Comparison of ENCODE assay signal across 8 cellular contexts in genomic region chrX:49079489-49080428, GRCh38. TPM values are rescaled to one million over a fixed set of nuclear protein-coding genes. Genes with fewer than 3 reads are reported as not detected.
DNase-seq lines count a peak whose midpoint lies in the region; ATAC-seq and TF ChIP-seq lines count a peak whose summit lies in the region.

Gene WDR45, minus strand, starts transcription at chrX:49079887. Its CDS starts 1,792 bp downstream, at chrX:49078095.

- peak within 1 kb of the TSS; percentile 52 for H2AFZ ChIP-seq in GM23338

- no peaks in the 10 kb centered on the region for H3F3A ChIP-seq in GM23338 (replicated peaks; ENCODE audit: low read depth)

- peak within 1 kb of the TSS; percentile 97 for H3K4me3 Mint-ChIP-seq in GM23338

- H3K9me2 ChIP-seq in GM23338 (ENCODE audit: insufficient read depth) = no peaks in the 10 kb centered on the region

- DNase-seq in DMS79 (lab: John Stamatoyannopoulos, UW) = peak; percentile 12
- DNase-seq in GM23338 (ENCODE audit: low spot score) = peak; percentile 56
- DNase-seq in MV-4-11 (lab: John Stamatoyannopoulos, UW) = peak; percentile 49
- peak; percentile 63 for DNase-seq in T-helper 22 cell (ENCODE audit: low read depth)
- peak in 1 of 2 donors; percentile 88 for DNase-seq in ascending aorta (ENCODE audit: low spot score in 2 of 2)
- DNase-seq in right cardiac atrium = peak; percentile 79 to 89 (median 88)
- DNase-seq in vagina (ENCODE audit: extremely low spot score in 2 of 2) = no peak

- H3K27ac ChIP-seq in GM23338 (ENCODE audit: low read depth) (peak within 1 kb of the TSS; percentile 69; the same call in 1 of the 2 replicates), ascending aorta (peak within 1 kb of the TSS; percentile 92 to 95), right cardiac atrium (ENCODE audit: low read length) (peak within 1 kb of the TSS; percentile 100), rectal smooth muscle tissue (ENCODE audit: low read depth, low read length) (peak within 1 kb of the TSS; percentile 80), vagina (peak within 1 kb of the TSS; percentile 89)

- H3K4me1 ChIP-seq in GM23338 (ENCODE audit: insufficient read depth) (no peaks in the 10 kb centered on the region), ascending aorta (peaks cover 0 to 2% of the 10 kb centered on the region in 2 donors), right cardiac atrium (ENCODE audit: control insufficient read depth, insufficient read depth, low read length) (no peaks in the 10 kb centered on the region), rectal smooth muscle tissue (ENCODE audit: control insufficient read depth, insufficient read depth, low read length) (no peaks in the 10 kb centered on the region), vagina (peaks cover 8% of the 10 kb centered on the region)

- ATAC-seq in GM23338 (peak; percentile 86), right cardiac atrium (peak; percentile 90 to 91)

- H3K36me3 ChIP-seq in GM23338 (ENCODE audit: insufficient read depth) (no peaks in the 10 kb centered on the region), ascending aorta (peaks cover 6 to 13% of the 10 kb centered on the region in 2 donors), rectal smooth muscle tissue (ENCODE audit: control insufficient read depth, insufficient read depth, low read length) (peaks cover 3% of the 10 kb centered on the region), vagina (no peaks in the 10 kb centered on the region)

- H3K79me2 ChIP-seq in GM23338 (replicated peaks; ENCODE audit: insufficient read depth) = no peaks in the 10 kb centered on the region

- H3K4me1 Mint-ChIP-seq in GM23338 = no peaks in the 10 kb centered on the region; the same call in 2 of the 3 replicates

- intact Hi-C loops in ascending aorta (cut with DNase I) (loop anchor here (1.0 kb wide), 2 partner anchors 22 to 39 kb away; no protein-coding TSS in a partner anchor), right cardiac atrium (cut with DNase I) (no loop called here), vagina (cut with DNase I) (loop anchor here (10.0 kb wide), 1 partner anchor 95 kb away; the partner anchor contains the start of gene PLP2)

- H3K9me3 ChIP-seq in ascending aorta (no peaks in the 10 kb centered on the region), right cardiac atrium (ENCODE audit: control insufficient read depth, low read length) (no peaks in the 10 kb centered on the region), vagina (no peaks in the 10 kb centered on the region)

- no peaks in the 10 kb centered on the region for H3K36me3 Mint-ChIP-seq in GM23338 (ENCODE audit: low read depth)

- no peaks in the 10 kb centered on the region; the same call in 2 of the 3 replicates for H3K9me3 Mint-ChIP-seq in GM23338

- H3K27me3 Mint-ChIP-seq in GM23338 (ENCODE audit: insufficient read depth, low read depth, poor library complexity) = peaks cover 5% of the 10 kb centered on the region

- H4K20me1 ChIP-seq in GM23338 (replicated peaks; ENCODE audit: insufficient read depth) = no peaks in the 10 kb centered on the region

- H3K4me2 ChIP-seq in GM23338 = peak within 1 kb of the TSS; percentile 81

- no peaks in the 10 kb centered on the region for H3K27me3 ChIP-seq in GM23338 (ENCODE audit: insufficient read depth)
- H3K27me3 ChIP-seq in ascending aorta = no peaks in the 10 kb centered on the region
- no peaks in the 10 kb centered on the region for H3K27me3 ChIP-seq in right cardiac atrium (ENCODE audit: control insufficient read depth, insufficient read depth)
- H3K27me3 ChIP-seq in rectal smooth muscle tissue (ENCODE audit: control insufficient read depth, insufficient read depth, low read length) = no peaks in the 10 kb centered on the region
- no peaks in the 10 kb centered on the region for H3K27me3 ChIP-seq in vagina

- TF ChIP-seq POLR2A in vagina (IDR thresholded peaks at IDR 0.05) = peak in 1 of 2 donors; percentile 63

- H3K27ac Mint-ChIP-seq in GM23338 = peak within 1 kb of the TSS; percentile 90

- TF ChIP-seq CTCF in GM23338 (conservative IDR thresholded peaks at IDR 0.05; ENCODE audit: low read depth in 2 of 2) (no peak), ascending aorta (IDR thresholded peaks at IDR 0.05) (no peak), vagina (IDR thresholded peaks at IDR 0.05) (no peak)

- peak within 1 kb of the TSS; percentile 90 for H3K9ac ChIP-seq in rectal smooth muscle tissue (ENCODE audit: low read length)

- WGBS in right cardiac atrium = under 1% methylated on average over 55 of the region's 55 CpGs

- H3K4me3 ChIP-seq in GM23338 (peak within 1 kb of the TSS; percentile 65), ascending aorta (peak within 1 kb of the TSS; percentile 64 to 78), right cardiac atrium (ENCODE audit: low read length) (peak within 1 kb of the TSS; percentile 91), rectal smooth muscle tissue (ENCODE audit: low read length) (peak within 1 kb of the TSS; percentile 82), vagina (peak within 1 kb of the TSS; percentile 61 to 63)

TF ChIP-seq in GM23338, 12 proteins besides CTCF, POLR2A, EP300 and RAD21:
- TF ChIP-seq POLR2AphosphoS5 (IDR thresholded peaks at IDR 0.05; ENCODE audit: low read depth) (peak; percentile 83), EZH2phosphoT487 (IDR thresholded peaks at IDR 0.05; ENCODE audit: unreplicated experiment) (no peak)

RNA-seq across cellular contexts. Expression of gene WDR45, which starts in this region (rescaled TPM):
- total RNA-seq in GM23338 (2014; rRNA removed; shearing (Covaris generic)) = 26.2 and 36.2 TPM in 2 replicates
- 24.9 and 28.8 TPM in 2 replicates for polyA plus RNA-seq in GM23338 (2016; fragmentation: Nextera tagmentation; extraction: Ambion mirVana)
- 169 TPM for total RNA-seq in ascending aorta
- total RNA-seq in right cardiac atrium = 10 to 100 TPM; 70.0 to 81.1 (median 79.8) TPM
- polyA plus RNA-seq in right cardiac atrium = 82.5 TPM
- 72.7 TPM for total RNA-seq in vagina

Comparison
In these comparisons a context has a peak if more than half of its experiments do, and no peak if none do; other contexts are left out.
1. DNase-seq: peak in DMS79 (single experiment), GM23338 (single experiment), MV-4-11 (single experiment), T-helper 22 cell (single experiment) and right cardiac atrium (3 of 3); none in vagina (0 of 2).
2. intact Hi-C loops: an anchor here in ascending aorta (1.0 kb wide) and vagina (10.0 kb wide); none called in right cardiac atrium.
3. Peak in every context shown above with its lines, with median percentiles within 50 percentile points of each other: H3K27ac ChIP-seq and H3K4me3 ChIP-seq.